1 cellular context compared by ENCODE assay signal in genomic region chr22:32512267-32512982, GRCh38.
TF ChIP-seq lines count a peak whose summit lies in the region.

No MANE protein-coding gene starts in this region.

TF ChIP-seq in HepG2, 621 proteins besides CTCF, POLR2A, EP300 and RAD21 (continued from another document and continues in another):
- TF ChIP-seq PATZ1 (CRISPR knock-in tag; IDR thresholded peaks at IDR 0.05) (peak; percentile 26; the same call in 1 of the 2 replicates), CHD2 (IDR thresholded peaks at IDR 0.05; ENCODE audit: low read depth, low read length) (no peak), PAX8 (CRISPR knock-in tag; IDR thresholded peaks at IDR 0.05; ENCODE audit: borderline replicate concordance) (no peak), ZNF607 (CRISPR knock-in tag; IDR thresholded peaks at IDR 0.05; ENCODE audit: borderline replicate concordance) (peak; percentile 88), ZNF232 (CRISPR knock-in tag; IDR thresholded peaks at IDR 0.05; ENCODE audit: borderline replicate concordance) (no peak), HNRNPL (IDR thresholded peaks at IDR 0.05; ENCODE audit: low read depth, low read length) (no peak), THRA (CRISPR knock-in tag; IDR thresholded peaks at IDR 0.05; ENCODE audit: borderline replicate concordance) (peak; percentile 86; the same call in 1 of the 2 replicates), ZNF10 (CRISPR knock-in tag; IDR thresholded peaks at IDR 0.05; ENCODE audit: borderline replicate concordance, low read depth) (no peak), KLF11 (CRISPR knock-in tag; IDR thresholded peaks at IDR 0.05) (no peak), NKX3-1 (CRISPR knock-in tag; IDR thresholded peaks at IDR 0.05) (no peak), CSRNP1 (CRISPR knock-in tag; IDR thresholded peaks at IDR 0.05) (no peak), TOPORS (CRISPR knock-in tag; IDR thresholded peaks at IDR 0.05) (0 out of 2 replicates have a peak, but pooled peaks have one; percentile 23), ZEB1 (IDR thresholded peaks at IDR 0.05; ENCODE audit: insufficient replicate concordance, low read depth) (peak; percentile 70), GATAD1 (CRISPR knock-in tag; IDR thresholded peaks at IDR 0.05) (peak; percentile 19; the same call in 1 of the 2 replicates), ETV5 (CRISPR knock-in tag; IDR thresholded peaks at IDR 0.05; ENCODE audit: borderline replicate concordance) (peak; percentile 75; the same call in 1 of the 2 replicates), ZNF354B (CRISPR knock-in tag; IDR thresholded peaks at IDR 0.05) (no peak), TFAP4 (IDR thresholded peaks at IDR 0.05; ENCODE audit: borderline replicate concordance, low read depth) (peak; percentile 20; the same call in 1 of the 2 replicates), CEBPB (IDR thresholded peaks at IDR 0.05; ENCODE audit: borderline replicate concordance, low read depth, low read length) (peak; percentile 87), TAF15 (IDR thresholded peaks at IDR 0.05; ENCODE audit: low read depth, low read length, poor library complexity, severe bottlenecking) (no peak), ZSCAN21 (CRISPR knock-in tag; IDR thresholded peaks at IDR 0.05; ENCODE audit: borderline replicate concordance) (no peak), ZNF124 (CRISPR knock-in tag; IDR thresholded peaks at IDR 0.05) (0 out of 2 replicates have a peak, but pooled peaks have one; percentile 31), ZNF773 (CRISPR knock-in tag; IDR thresholded peaks at IDR 0.05; ENCODE audit: borderline replicate concordance) (no peak), SIN3A (IDR thresholded peaks at IDR 0.05; ENCODE audit: borderline replicate concordance, low read depth, low read length) (no peak), RNF219 (CRISPR knock-in tag; IDR thresholded peaks at IDR 0.05) (no peak; the same call in 1 of the 2 replicates), IKZF1 (IDR thresholded peaks at IDR 0.05) (no peak), ZNF644 (CRISPR knock-in tag; IDR thresholded peaks at IDR 0.05; ENCODE audit: low read depth) (peak; percentile 81), SMAD3 (CRISPR knock-in tag; IDR thresholded peaks at IDR 0.05) (peak; percentile 81; the same call in 1 of the 2 replicates), HDAC6 (IDR thresholded peaks at IDR 0.05; ENCODE audit: low read depth, low read length) (no peak), BRCA1 (CRISPR knock-in tag; IDR thresholded peaks at IDR 0.05) (no peak), REXO4 (CRISPR knock-in tag; IDR thresholded peaks at IDR 0.05; ENCODE audit: borderline replicate concordance) (no peak), ZBTB38 (CRISPR knock-in tag; IDR thresholded peaks at IDR 0.05) (no peak), SP2 (CRISPR knock-in tag; IDR thresholded peaks at IDR 0.05) (no peak), ZNF264 (CRISPR knock-in tag; IDR thresholded peaks at IDR 0.05) (peak; percentile 45; the same call in 1 of the 2 replicates), KLF13 (CRISPR knock-in tag; IDR thresholded peaks at IDR 0.05) (no peak), ZBTB46 (CRISPR knock-in tag; IDR thresholded peaks at IDR 0.05; ENCODE audit: borderline replicate concordance) (no peak), MIER3 (CRISPR knock-in tag; IDR thresholded peaks at IDR 0.05; ENCODE audit: borderline replicate concordance) (peak; percentile 46; the same call in 1 of the 2 replicates), ARHGAP35 (CRISPR knock-in tag; IDR thresholded peaks at IDR 0.05; ENCODE audit: borderline replicate concordance) (no peak), ZNF724P (CRISPR knock-in tag; IDR thresholded peaks at IDR 0.05; ENCODE audit: borderline replicate concordance) (no peak), RELA (CRISPR knock-in tag; IDR thresholded peaks at IDR 0.05) (no peak), KAT7 (CRISPR knock-in tag; IDR thresholded peaks at IDR 0.05; ENCODE audit: borderline replicate concordance) (no peak), SP5 (CRISPR knock-in tag; IDR thresholded peaks at IDR 0.05; ENCODE audit: borderline replicate concordance, low read depth) (no peak), MAFK (conservative IDR thresholded peaks at IDR 0.05 in 1 of 2, IDR thresholded peaks at IDR 0.05 in 1 of 2; ENCODE audit: low read length in 2 of 2) (no peak), ATM (IDR thresholded peaks at IDR 0.05; ENCODE audit: borderline replicate concordance) (no peak), RFX5 (IDR thresholded peaks at IDR 0.05; ENCODE audit: low read depth, low read length) (no peak), ZNF746 (CRISPR knock-in tag; IDR thresholded peaks at IDR 0.05) (peak; percentile 50; the same call in 1 of the 2 replicates), SSRP1 (CRISPR knock-in tag; IDR thresholded peaks at IDR 0.05) (no peak), ZNF329 (CRISPR knock-in tag; IDR thresholded peaks at IDR 0.05; ENCODE audit: low read depth) (0 out of 2 replicates have a peak, but pooled peaks have one; percentile 44), ZNF484 (CRISPR knock-in tag; IDR thresholded peaks at IDR 0.05; ENCODE audit: borderline replicate concordance, low read depth) (no peak), ETV6 (CRISPR knock-in tag; conservative IDR thresholded peaks at IDR 0.05) (no peak), HMGA1 (CRISPR knock-in tag; conservative IDR thresholded peaks at IDR 0.05) (no peak), ZFYVE20 (CRISPR knock-in tag; IDR thresholded peaks at IDR 0.05; ENCODE audit: borderline replicate concordance, low read depth) (no peak), SMARCE1 (IDR thresholded peaks at IDR 0.05; ENCODE audit: borderline replicate concordance) (peak; percentile 83; the same call in 1 of the 2 replicates), PLRG1 (conservative IDR thresholded peaks at IDR 0.05) (no peak), ZNF382 (CRISPR knock-in tag; IDR thresholded peaks at IDR 0.05; ENCODE audit: borderline replicate concordance) (no peak), ZNF362 (CRISPR knock-in tag; IDR thresholded peaks at IDR 0.05; ENCODE audit: borderline replicate concordance) (peak; percentile 56; the same call in 1 of the 2 replicates), ZNF549 (CRISPR knock-in tag; IDR thresholded peaks at IDR 0.05) (no peak), ZNF333 (CRISPR knock-in tag; IDR thresholded peaks at IDR 0.05; ENCODE audit: borderline replicate concordance) (no peak), EHMT2 (IDR thresholded peaks at IDR 0.05; ENCODE audit: borderline replicate concordance, low read depth, low read length) (0 out of 2 replicates have a peak, but pooled peaks have one; percentile 4), PHF20 (CRISPR knock-in tag; IDR thresholded peaks at IDR 0.05) (no peak), NFE2 (CRISPR knock-in tag; IDR thresholded peaks at IDR 0.05) (no peak), ATRX (CRISPR knock-in tag; IDR thresholded peaks at IDR 0.05; ENCODE audit: borderline replicate concordance) (no peak), PCBP1 (IDR thresholded peaks at IDR 0.05; ENCODE audit: borderline replicate concordance, low read depth, low read length) (no peak), ZNF766 (CRISPR knock-in tag; IDR thresholded peaks at IDR 0.05; ENCODE audit: borderline replicate concordance) (no peak), E2F1 (CRISPR knock-in tag; IDR thresholded peaks at IDR 0.05) (no peak), TFDP2 (CRISPR knock-in tag; IDR thresholded peaks at IDR 0.05) (no peak)
